8 cellular contexts compared by ENCODE assay signal in genomic region chr5:131379071-131379538, GRCh38.
DNase-seq lines count a peak whose midpoint lies in the region; ATAC-seq and TF ChIP-seq lines count a peak whose summit lies in the region.

No MANE protein-coding gene starts in this region.

- TF ChIP-seq CTCF in PC-3 (conservative IDR thresholded peaks at IDR 0.05; ENCODE audit: low read depth, low read length), result no peak
- no peak for TF ChIP-seq CTCF in transverse colon (IDR thresholded peaks at IDR 0.05)

- H3K27ac Mint-ChIP-seq in activated naive CD4-positive, alpha-beta T cell treated with anti-CD3 and anti-CD28 coated beads for 36 hours, result peak overlapping the region; percentile 96

- no peaks in the 10 kb centered on the region for H3F3A ChIP-seq in PC-3 (ENCODE audit: low read length, unreplicated experiment)

- no peaks in the 10 kb centered on the region for H3K27me3 Mint-ChIP-seq in activated naive CD4-positive, alpha-beta T cell treated with anti-CD3 and anti-CD28 coated beads for 36 hours (ENCODE audit: low read depth)

- H3K9ac ChIP-seq in PC-3 (ENCODE audit: low read length), result 0 out of 2 replicates have a peak overlapping the region, but pooled peaks have one; percentile 21

- intact Hi-C loops in activated naive CD4-positive, alpha-beta T cell treated with anti-CD3 and anti-CD28 coated beads for 36 hours (cut with micrococcal nuclease), result loop anchor here (1.0 to 5.0 kb wide), 6 partner anchors 10 to 258 kb away; partner anchors contain the start of gene RAPGEF6
- intact Hi-C loops in PC-3 (cut with micrococcal nuclease) (loop anchor here (2.0 to 5.0 kb wide), 2 partner anchors 50 to 107 kb away; no protein-coding TSS in a partner anchor), transverse colon (cut with DNase I; ENCODE audit: low total_unique reads) (no loop called here), left cardiac atrium (cut with DNase I) (no loop called here)

- in situ Hi-C loops in transverse colon (cut with MboI; ENCODE audit: low pct_ligation_motif_present in 1 of 4, low pct_unique_long_range_greater_than_20kb in 1 of 4, low sequenced_read_pairs in 3 of 4), result loop anchor here in 2 of 4 donors (10.0 to 25.0 kb wide), 2 partner anchors 214 to 217 kb away; partner anchors contain the start of genes HINT1 (in 2 of the 2) and LYRM7 (in 1 of the 2)

- no peak overlapping the region for H3K4me3 ChIP-seq in PC-3 (ENCODE audit: low read length)
- H3K4me3 ChIP-seq in transverse colon, result no peak overlapping the region

- H3K4me3 Mint-ChIP-seq in activated naive CD4-positive, alpha-beta T cell treated with anti-CD3 and anti-CD28 coated beads for 36 hours, result peak overlapping the region; percentile 55

- H3K4me1 Mint-ChIP-seq in activated naive CD4-positive, alpha-beta T cell treated with anti-CD3 and anti-CD28 coated beads for 36 hours (ENCODE audit: low read depth), result peaks cover 89% of the 10 kb centered on the region

- H3K27me3 ChIP-seq in PC-3 (ENCODE audit: low read length), result no peaks in the 10 kb centered on the region
- H3K27me3 ChIP-seq in transverse colon, result no peaks in the 10 kb centered on the region

- no peak overlapping the region for H2AFZ ChIP-seq in PC-3 (ENCODE audit: low read length)

- peaks cover 16% of the 10 kb centered on the region for H3K4me1 ChIP-seq in PC-3 (ENCODE audit: insufficient read depth, low read length)
- H3K4me1 ChIP-seq in transverse colon, result peaks cover 12 to 73% (median 34%) of the 10 kb centered on the region in 4 donors

- BruUV-seq in PC-3 (replicated peaks; lab: Mats Ljungman, UMichigan), result no TSS peak

- H3K36me3 Mint-ChIP-seq in activated naive CD4-positive, alpha-beta T cell treated with anti-CD3 and anti-CD28 coated beads for 36 hours (ENCODE audit: low read depth), result peaks cover 30% of the 10 kb centered on the region

- CTCF ChIA-PET in activated naive CD4-positive, alpha-beta T cell treated with anti-CD3 and anti-CD28 coated beads for 36 hours (lab: Charles Lee), result interaction anchor here (0.6 to 2.4 kb wide), 7 partner anchors 10 to 114 kb away, joined by 3 to 8 read pairs (median 3); no protein-coding TSS in a partner anchor
- CTCF ChIA-PET in PC-3 (lab: Charles Lee), result no interaction called here

- DNase-seq in activated naive CD4-positive, alpha-beta T cell treated with anti-CD3 and anti-CD28 coated beads for 36 hours, result no peak
- DNase-seq in activated naive CD4-positive, alpha-beta T cell treated with anti-CD3 and anti-CD28 coated beads, Interleukin-2, amount 50 U/mL, for 16 hours, result no peak
- no peak for DNase-seq in PC-3
- peak; percentile 33 for DNase-seq in fibroblast of peridontal ligament (ENCODE audit: extremely low read depth)
- no peak for DNase-seq in transverse colon
- no peak for DNase-seq in NCI-H2029 treated with DMSO at 0.1 percent for 48 hours (lab: John Stamatoyannopoulos, UW)
- no peak for DNase-seq in left cardiac atrium
- DNase-seq in SW480 (ENCODE audit: low spot score), result no peak

- H3K79me2 ChIP-seq in PC-3 (ENCODE audit: low read length), result no peaks in the 10 kb centered on the region

- no peak for TF ChIP-seq EP300 in transverse colon (IDR thresholded peaks at IDR 0.05; ENCODE audit: low read depth)

- ATAC-seq in PC-3 (no peak), left cardiac atrium (no peak)

- H3K27ac ChIP-seq in PC-3 (ENCODE audit: low read length) (peak overlapping the region; percentile 67), transverse colon (peak overlapping the region; percentile 51 to 69 (median 61))

- no peak for TF ChIP-seq POLR2A in transverse colon (IDR thresholded peaks at IDR 0.05)

- no peaks in the 10 kb centered on the region for H3K9me2 ChIP-seq in PC-3 (replicated peaks; ENCODE audit: low read length)

- POLR2A ChIA-PET in PC-3 (lab: Charles Lee; ENCODE audit: unreplicated experiment), result no interaction called here

- H3K9me3 Mint-ChIP-seq in activated naive CD4-positive, alpha-beta T cell treated with anti-CD3 and anti-CD28 coated beads for 36 hours, result no peaks in the 10 kb centered on the region

- H3K9me3 ChIP-seq in PC-3 (ENCODE audit: low read length), result no peaks in the 10 kb centered on the region
- no peaks in the 10 kb centered on the region for H3K9me3 ChIP-seq in transverse colon

- peak overlapping the region; percentile 38; the same call in 1 of the 2 replicates for H3K4me2 ChIP-seq in PC-3 (ENCODE audit: low read length)

- H4K20me1 ChIP-seq in PC-3 (ENCODE audit: low read length), result no peaks in the 10 kb centered on the region

- H3K36me3 ChIP-seq in PC-3 (ENCODE audit: low read depth, low read length), result no peaks in the 10 kb centered on the region
- no peaks in the 10 kb centered on the region for H3K36me3 ChIP-seq in transverse colon

Comparison
In these comparisons a context has a peak if more than half of its experiments do, and no peak if none do; other contexts are left out.
1. intact Hi-C loops: an anchor here in activated naive CD4-positive, alpha-beta T cell treated with anti-CD3 and anti-CD28 coated beads for 36 hours (1.0 to 5.0 kb wide) and PC-3 (2.0 to 5.0 kb wide); none called in transverse colon and left cardiac atrium.